Comparison of ENCODE assay signal across 1 cellular context in the genomic region with DNA sequence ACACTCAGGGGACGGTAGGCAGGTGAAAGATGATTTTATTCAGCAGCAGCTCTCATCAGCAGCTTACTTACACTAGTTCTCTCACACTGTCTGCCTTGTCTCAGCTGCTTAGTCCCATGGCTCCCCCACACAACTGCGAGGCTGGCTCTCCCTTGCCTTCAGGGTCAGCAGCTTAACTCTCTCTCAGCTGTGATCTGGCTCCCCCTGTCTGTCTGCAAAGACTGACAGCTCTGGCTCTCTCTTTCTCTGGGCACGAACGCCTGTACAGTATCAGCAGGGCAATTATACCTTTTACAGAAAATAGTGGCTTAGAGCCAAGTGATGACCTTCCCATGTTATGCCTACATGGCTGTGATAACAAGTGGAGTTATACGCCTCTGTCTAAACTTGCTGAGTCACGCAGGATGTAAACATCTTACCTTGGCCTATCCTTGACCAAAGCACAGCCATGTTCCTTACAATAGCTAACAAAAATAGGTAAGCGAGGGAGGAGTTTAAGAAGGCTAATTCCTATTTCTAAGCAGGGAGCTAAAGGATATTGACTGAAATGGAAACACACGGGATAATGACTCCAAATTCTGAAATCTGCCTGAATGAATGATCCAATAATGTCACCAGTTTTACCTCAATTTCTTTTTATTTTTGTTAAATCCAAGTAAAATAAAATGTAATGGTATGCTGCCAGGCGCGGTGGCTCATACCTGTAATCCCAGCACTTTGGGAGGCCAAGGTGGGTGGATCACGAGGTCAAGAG.
TF ChIP-seq lines count a peak whose summit lies in the region.

No MANE protein-coding gene starts in this region.

TF ChIP-seq in A549, 52 proteins besides CTCF, POLR2A, EP300 and RAD21 (continued from another document):
- peak; percentile 93 for TF ChIP-seq HOXB5 (CRISPR knock-in tag; IDR thresholded peaks at IDR 0.05)
- TF ChIP-seq BCL3 (IDR thresholded peaks at IDR 0.05): no peak
- no peak; the same call in 1 of the 2 replicates for TF ChIP-seq FOSL2 (IDR thresholded peaks at IDR 0.05)
- TF ChIP-seq FOSL2 (CRISPR knock-in tag; IDR thresholded peaks at IDR 0.05): 0 out of 2 replicates have a peak, but pooled peaks have one; percentile 11
TF ChIP-seq in A549: peak in this region for 16.
